Comparison of ENCODE assay signal across 9 cellular contexts in genomic region chr14:93369393-93370266, GRCh38. TPM values are rescaled to one million over a fixed set of nuclear protein-coding genes. Genes with fewer than 3 reads are reported as not detected.
DNase-seq lines count a peak whose midpoint lies in the region; ATAC-seq and TF ChIP-seq lines count a peak whose summit lies in the region.
"Had no signal": no experiment of that assay in that cellular context is flagged by ENCODE, and none has a peak within 500 bp of the region (broad histone marks: within the 10 kb centered on the region; RNA-seq: fewer than 3 reads in every experiment).

No MANE protein-coding gene starts in this region.

- no peak overlapping the region for H3K4me3 Mint-ChIP-seq in activated CD4-positive, alpha-beta memory T cell treated with anti-CD3 and anti-CD28 coated beads for 36 hours

- peak; percentile 85 for ATAC-seq in GM18867 (IDR thresholded peaks at IDR 0.05; ENCODE audit: unreplicated experiment)
- peak; percentile 91 for ATAC-seq in HG02588 (IDR thresholded peaks at IDR 0.05; ENCODE audit: unreplicated experiment)
- ATAC-seq in lung (ENCODE audit: insufficient read depth, low FRiP score) = peak; percentile 58
- ATAC-seq in left lobe of liver = no peak

- DNase-seq in lung (ENCODE audit: low spot score) = no peak
- DNase-seq in activated CD4-positive, alpha-beta memory T cell treated with anti-CD3 and anti-CD28 coated beads for 36 hours = no peak
- no peak for DNase-seq in SW 1271 (lab: John Stamatoyannopoulos, UW)
- DNase-seq in left lobe of liver (ENCODE audit: low spot score) = no peak
- no peak for DNase-seq in LoVo (ENCODE audit: low spot score)
- DNase-seq: activated naive CD4-positive, alpha-beta T cell treated with Interleukin-2 at 50 U/mL for 16 hours had no signal

- no peak for TF ChIP-seq CTCF in KMS-11 (conservative IDR thresholded peaks at IDR 0.05; ENCODE audit: low read depth, low read length)
- no peak for TF ChIP-seq CTCF in lung (IDR thresholded peaks at IDR 0.05; ENCODE audit: control extremely low read depth, extremely low read depth)

- no peaks in the 10 kb centered on the region for H3K4me1 Mint-ChIP-seq in activated CD4-positive, alpha-beta memory T cell treated with anti-CD3 and anti-CD28 coated beads for 36 hours (ENCODE audit: low read depth)

- H3K36me3 Mint-ChIP-seq in activated CD4-positive, alpha-beta memory T cell treated with anti-CD3 and anti-CD28 coated beads for 36 hours = no peaks in the 10 kb centered on the region

- CTCF ChIA-PET in activated CD4-positive, alpha-beta memory T cell treated with anti-CD3 and anti-CD28 coated beads for 36 hours (lab: Charles Lee) = no interaction called here

- H3K27me3 ChIP-seq in KMS-11 (ENCODE audit: insufficient read depth, low read depth) = no peaks in the 10 kb centered on the region
- no peaks in the 10 kb centered on the region for H3K27me3 ChIP-seq in lung (ENCODE audit: control insufficient read depth, insufficient read depth)

- peak overlapping the region; percentile 53 for H2AFZ ChIP-seq in KMS-11 (ENCODE audit: low read depth)

- peaks cover 19% of the 10 kb centered on the region for H3K27me3 Mint-ChIP-seq in activated CD4-positive, alpha-beta memory T cell treated with anti-CD3 and anti-CD28 coated beads for 36 hours

- no peaks in the 10 kb centered on the region for H3K9me3 ChIP-seq in lung (ENCODE audit: control insufficient read depth in 2 of 2, insufficient read depth in 1 of 2, low read length in 1 of 2)

- 47 to 65% methylated on average over 7 of the region's 7 CpGs for WGBS in lung, 2 donors

- H3K36me3 ChIP-seq in KMS-11 (ENCODE audit: insufficient read depth) (no peaks in the 10 kb centered on the region), lung (ENCODE audit: control insufficient read depth in 2 of 2, insufficient read depth in 2 of 2, low read length in 2 of 2) (no peaks in the 10 kb centered on the region)

- intact Hi-C loops in activated CD4-positive, alpha-beta memory T cell treated with anti-CD3 and anti-CD28 coated beads for 36 hours (cut with micrococcal nuclease) = no loop called here

- H3K9ac ChIP-seq in KMS-11 = no peak overlapping the region

- peak overlapping the region; percentile 40 for H3K4me2 ChIP-seq in KMS-11

- H4K20me1 ChIP-seq in KMS-11 (ENCODE audit: insufficient read depth) = no peaks in the 10 kb centered on the region

- H3K9me3 Mint-ChIP-seq in activated CD4-positive, alpha-beta memory T cell treated with anti-CD3 and anti-CD28 coated beads for 36 hours = peaks cover 8% of the 10 kb centered on the region

- no peaks in the 10 kb centered on the region for H3K79me2 ChIP-seq in KMS-11 (ENCODE audit: insufficient read depth, low read depth)

- POLR2A ChIA-PET in activated CD4-positive, alpha-beta memory T cell treated with anti-CD3 and anti-CD28 coated beads for 36 hours (lab: Charles Lee) = no interaction called here

- H3K27ac ChIP-seq in KMS-11 = peak overlapping the region; percentile 32; the same call in 1 of the 2 replicates
- no peak overlapping the region for H3K27ac ChIP-seq in lung (ENCODE audit: low read depth in 1 of 2, low read length in 1 of 2)

- H3K4me3 ChIP-seq in KMS-11 (IDR thresholded peaks at IDR 0.05; ENCODE audit: insufficient read depth, low read depth, low read length) (no peak overlapping the region), lung (no peak overlapping the region)

- H3K27ac Mint-ChIP-seq in activated CD4-positive, alpha-beta memory T cell treated with anti-CD3 and anti-CD28 coated beads for 36 hours = no peak overlapping the region

- peaks cover 17% of the 10 kb centered on the region for H3K4me1 ChIP-seq in KMS-11 (ENCODE audit: low read depth, poor library complexity, severe bottlenecking)
- H3K4me1 ChIP-seq in lung (ENCODE audit: control insufficient read depth in 2 of 2, insufficient read depth in 2 of 2, low read length in 2 of 2) = no peaks in the 10 kb centered on the region

RNA-seq across cellular contexts. Expression of gene COX8C, which starts 22.6 kb away (rescaled TPM):
- not detected for total RNA-seq in lung
- polyA plus RNA-seq in lung = not detected
- total RNA-seq in activated CD4-positive, alpha-beta memory T cell treated with anti-CD3 and anti-CD28 coated beads for 36 hours = not detected
- total RNA-seq in left lobe of liver = not detected

RNA-seq across cellular contexts. Expression of gene BTBD7, which starts 36.8 kb away (rescaled TPM):
- total RNA-seq in lung (10 to 100 TPM; 29.2 to 47.7 TPM), left lobe of liver (11.0 TPM)
- 1 to 10 TPM; 7.8 to 9.5 TPM for polyA plus RNA-seq in lung
- 1 to 10 TPM; 7.7 to 9.9 TPM for total RNA-seq in activated CD4-positive, alpha-beta memory T cell treated with anti-CD3 and anti-CD28 coated beads for 36 hours
